Comparison of ENCODE assay signal across 18 cellular contexts in genomic region chr3:115139072-115139471, GRCh38.
"Had no signal": no experiment of that assay in that cellular context is flagged by ENCODE, and none has a peak within 500 bp of the region (broad histone marks: within the 10 kb centered on the region; RNA-seq: fewer than 3 reads in every experiment).

No MANE protein-coding gene starts in this region.

- H3K4me3 ChIP-seq: heart left ventricle, ovary, prostate gland, spleen, thyroid gland, upper lobe of right lung had no signal

- H3K4me1 ChIP-seq: prostate gland, upper lobe of right lung had no signal

- H3K27ac ChIP-seq: heart left ventricle, ovary, prostate gland, spleen, thyroid gland, upper lobe of right lung had no signal

- H3K27me3 ChIP-seq: heart left ventricle, ovary, spleen, thyroid gland, upper lobe of right lung had no signal

- H3K9me3 ChIP-seq: heart left ventricle, ovary, prostate gland, spleen, thyroid gland, upper lobe of right lung had no signal

- H3K27ac Mint-ChIP-seq: activated naive CD4-positive, alpha-beta T cell treated with anti-CD3 and anti-CD28 coated beads, Interleukin-2, amount 50 U/mL, for 24 hours; activated T-cell treated with anti-CD3 and anti-CD28 coated beads, Interleukin-2, amount 50 U/mL, for 72 hours; memory B cell; natural killer cell treated with Interleukin-12 subunit alpha and Interleukin-12 subunit beta and Interleukin-15 and Interleukin-18, amount 100 ng/mL, for 72 hours had no signal

- ATAC-seq: activated T-cell treated with anti-CD3 and anti-CD28 coated beads, Interleukin-2, amount 50 U/mL, for 72 hours; heart left ventricle; natural killer cell treated with Interleukin-12 subunit alpha and Interleukin-12 subunit beta and Interleukin-15 and Interleukin-18, amount 100 ng/mL, for 72 hours; upper lobe of right lung had no signal

- H3K36me3 Mint-ChIP-seq: natural killer cell treated with Interleukin-12 subunit alpha and Interleukin-12 subunit beta and Interleukin-15 and Interleukin-18, amount 100 ng/mL, for 72 hours had no signal

- H3K36me3 ChIP-seq: heart left ventricle, ovary, prostate gland, spleen, thyroid gland, upper lobe of right lung had no signal

- H3K9me3 Mint-ChIP-seq: activated naive CD4-positive, alpha-beta T cell treated with anti-CD3 and anti-CD28 coated beads, Interleukin-2, amount 50 U/mL, for 24 hours; activated T-cell treated with anti-CD3 and anti-CD28 coated beads, Interleukin-2, amount 50 U/mL, for 72 hours; memory B cell; natural killer cell treated with Interleukin-12 subunit alpha and Interleukin-12 subunit beta and Interleukin-15 and Interleukin-18, amount 100 ng/mL, for 72 hours had no signal

- DNase-seq: activated CD4-positive, alpha-beta T cell treated with anti-CD3 and anti-CD28 coated beads, Interleukin-2, amount 50 U/mL, for 1 hour; activated CD8-positive, alpha-beta memory T cell treated with anti-CD3 and anti-CD28 coated beads, Interleukin-2, amount 50 U/mL, for 48 hours; activated gamma-delta T cell; activated T-cell treated with anti-CD3 and anti-CD28 coated beads, Interleukin-2, amount 50 U/mL, for 72 hours; aorta; effector CD4-positive, alpha-beta T cell; heart left ventricle; ovary; spleen; stimulated activated CD4-positive, alpha-beta T cell treated with anti-CD3 and anti-CD28 coated beads, Interleukin-4, amount 100 ng/mL, for 1 hour; stimulated activated naive CD4-positive, alpha-beta T cell treated with Interleukin-2 at 50 U/mL for 16 hours; substantia nigra; thyroid gland; upper lobe of right lung had no signal
